8 cellular contexts compared by ENCODE assay signal in the genomic region with DNA sequence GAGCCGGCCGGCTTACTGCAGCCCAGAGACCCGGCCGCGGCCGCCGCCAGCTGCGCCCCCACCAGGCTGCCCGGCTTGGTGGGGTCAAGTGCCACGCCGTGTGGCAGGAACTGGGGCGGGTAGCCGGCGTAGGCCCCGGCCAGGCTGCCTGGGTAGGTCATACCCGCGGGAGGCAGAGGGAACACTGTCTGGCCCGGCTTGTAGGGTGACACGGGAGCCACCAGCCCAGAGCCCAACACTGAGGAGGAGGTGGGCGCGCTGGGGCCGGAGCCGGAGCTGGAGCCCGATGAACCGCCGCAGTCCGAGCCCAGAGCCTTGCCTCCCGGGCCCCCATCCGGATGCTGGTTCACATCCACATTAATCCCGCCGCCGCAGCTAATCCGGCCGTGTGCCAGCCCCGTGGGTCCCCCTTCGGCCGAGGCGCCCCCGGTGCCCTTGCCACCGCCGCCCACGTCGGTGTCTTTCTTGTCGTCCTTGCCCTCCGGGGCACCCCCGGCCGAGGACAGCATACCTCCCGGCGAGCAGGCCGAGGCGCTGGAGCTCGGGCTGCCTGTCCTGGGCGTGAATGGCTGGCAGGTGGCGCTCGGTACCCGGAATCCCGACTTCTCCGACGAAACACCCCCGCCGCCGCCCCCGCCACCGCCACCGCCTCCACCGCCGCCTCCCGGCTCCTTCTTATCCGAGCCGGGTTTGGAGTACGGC. TPM values are rescaled to one million over a fixed set of nuclear protein-coding genes. Genes with fewer than 3 reads are reported as not detected.
DNase-seq lines count a peak whose midpoint lies in the region; ATAC-seq, FAIRE-seq and TF ChIP-seq lines count a peak whose summit lies in the region.

No MANE protein-coding gene starts in this region.

- SMC1A ChIA-PET in GM12878 (lab: Charles Lee; ENCODE audit: uncharacterized antibody, unreplicated experiment) = interaction anchor here (0.6 to 4.3 kb wide), 8 partner anchors 88 to 1147 kb away, joined by 3 to 19 read pairs (median 6); no protein-coding TSS in a partner anchor

- in situ Hi-C loops in GM12878 (cut with MboI) = loop anchor here (25.0 kb wide), 2 partner anchors 638 to 1138 kb away; no protein-coding TSS in a partner anchor

- BruUV-seq in GM12878 (replicated peaks; lab: Mats Ljungman, UMichigan) = no TSS peak

- peak overlapping the region; percentile 82; the same call in 1 of the 2 replicates for H3K4me2 ChIP-seq in GM12878 (ENCODE audit: control insufficient read depth, insufficient read depth)

- peak overlapping the region; percentile 69 for H3K4me3 ChIP-seq in SJCRH30
- H3K4me3 ChIP-seq in GM12878 = no peak overlapping the region
- H3K4me3 ChIP-seq in psoas muscle = peak overlapping the region; percentile 90

- H2AFZ ChIP-seq in GM12878 (ENCODE audit: control insufficient read depth, low read depth, low read length) = no peak overlapping the region

- RAD21 ChIA-PET in GM12878 (lab: Charles Lee; ENCODE audit: unreplicated experiment) = interaction anchor here (0.5 to 3.9 kb wide), 13 partner anchors 9 to 1510 kb away, joined by 3 to 38 read pairs (median 4); no protein-coding TSS in a partner anchor

- peak; percentile 23 to 64 (median 51); a peak in 4 of 6 replicates for TF ChIP-seq CTCF in GM12878 (IDR thresholded peaks at IDR 0.05 in 2 of 3, conservative IDR thresholded peaks at IDR 0.05 in 1 of 3; ENCODE audit: control insufficient read depth in 2 of 3, extremely low read depth in 1 of 3, insufficient read depth in 1 of 3, low read depth in 3 of 3, low read length in 3 of 3)
- peak; percentile 60 for TF ChIP-seq CTCF in psoas muscle (IDR thresholded peaks at IDR 0.05)

- H4K20me1 ChIP-seq in GM12878 (ENCODE audit: control insufficient read depth, insufficient read depth) = no peaks in the 10 kb centered on the region

- POLR2A ChIA-PET in GM12878 (lab: Charles Lee) = interaction anchor here (0.6 kb wide), 1 partner anchor 1084 kb away, joined by 4 read pairs; no protein-coding TSS in a partner anchor

- no peak overlapping the region for H3K27ac ChIP-seq in SJCRH30
- H3K27ac ChIP-seq in GM12878 (ENCODE audit: control insufficient read depth, insufficient read depth) = no peak overlapping the region
- no peak overlapping the region for H3K27ac ChIP-seq in psoas muscle

- no peak for TF ChIP-seq POLR2A in GM12878 (IDR thresholded peaks at IDR 0.05; ENCODE audit: low read depth, low read length)

- CTCF ChIA-PET in GM12878 (lab: Yijun Ruan, JAX) = interaction anchor here (0.7 to 5.7 kb wide), 11 partner anchors 154 to 904 kb away, joined by 3 to 38 read pairs (median 5); no protein-coding TSS in a partner anchor

- no peak for FAIRE-seq in GM12878 (lab: Jason Lieb, UNC)

- 25% methylated on average over 35 of the region's 71 CpGs for WGBS in GM12878 (ENCODE audit: insufficient coverage, insufficient replicate concordance, low lambda C conversion rate, missing lambda C conversion rate)
- WGBS in psoas muscle, 3 donors = 14 to 22% (median 18%) methylated on average over 34 to 71 of the region's 71 CpGs

- TF ChIP-seq RAD21 in GM12878 (IDR thresholded peaks at IDR 0.05; ENCODE audit: insufficient read depth, low read depth, low read length) = no peak

- H3K9me3 ChIP-seq in SJCRH30 (replicated peaks) = no peaks in the 10 kb centered on the region
- no peaks in the 10 kb centered on the region; the same call in 2 of the 3 replicates for H3K9me3 ChIP-seq in GM12878 (replicated peaks; ENCODE audit: control insufficient read depth, insufficient read depth, low read length)
- H3K9me3 ChIP-seq in psoas muscle = no peaks in the 10 kb centered on the region

- H3K27me3 ChIP-seq in SJCRH30 (no peaks in the 10 kb centered on the region), GM12878 (replicated peaks in 1 of 2; ENCODE audit: control insufficient read depth in 2 of 2, insufficient read depth in 2 of 2, low read length in 1 of 2) (peaks cover 8 to 16% of the 10 kb centered on the region in 2 experiments), psoas muscle (ENCODE audit: insufficient read depth in 3 of 3, low read length in 2 of 3) (peaks cover 0 to 75% (median 5%) of the 10 kb centered on the region in 3 donors)

- H3K79me2 ChIP-seq in GM12878 (ENCODE audit: control insufficient read depth, insufficient read depth, low read length) = no peaks in the 10 kb centered on the region

- ATAC-seq in GM12878 (peak; percentile 37), psoas muscle (peak; percentile 38 to 55 (median 42))

- DNase-seq in DMS153 (lab: John Stamatoyannopoulos, UW) = peak; percentile 29
- peak; percentile 87 for DNase-seq in HK-2 (ENCODE audit: unreplicated experiment)
- peak; percentile 69 to 71 for DNase-seq in SJCRH30
- no peak for DNase-seq in GM12878 (ENCODE audit: low read depth, low spot score)
- peak in 46 of 51 donors; percentile 15 to 84 (median 61) for DNase-seq in hypothalamus (lab: John Stamatoyannopoulos, UW)
- DNase-seq in psoas muscle = peak; percentile 87 to 92
- no peak for DNase-seq in OCI-M1 (lab: John Stamatoyannopoulos, UW)
- DNase-seq in epidermal melanocyte (ENCODE audit: insufficient read length, low spot score) = no peak

- H3K36me3 ChIP-seq in SJCRH30 (peaks cover 10% of the 10 kb centered on the region), GM12878 (ENCODE audit: control insufficient read depth in 2 of 2, insufficient read depth in 2 of 2, low read length in 1 of 2) (no peaks in the 10 kb centered on the region), psoas muscle (ENCODE audit: insufficient read depth in 1 of 2, low read depth in 1 of 2) (no peaks in the 10 kb centered on the region)

- H3K4me1 ChIP-seq in SJCRH30 (peaks cover 3% of the 10 kb centered on the region; the same call in 1 of the 2 replicates), GM12878 (ENCODE audit: control insufficient read depth, insufficient read depth, low read length) (no peaks in the 10 kb centered on the region; the same call in 1 of the 2 replicates), psoas muscle (peaks cover 11% of the 10 kb centered on the region)

- no peak overlapping the region for H3K9ac ChIP-seq in GM12878 (ENCODE audit: control insufficient read depth, insufficient read depth, low read length)

- intact Hi-C loops in GM12878 (cut with micrococcal nuclease; ENCODE audit: unreplicated experiment) (loop anchor here (2.0 to 10.0 kb wide), 7 partner anchors 143 to 905 kb away; no protein-coding TSS in a partner anchor), psoas muscle (cut with DNase I) (loop anchor here (2.0 to 10.0 kb wide), 12 partner anchors 102 to 1148 kb away; no protein-coding TSS in a partner anchor)

- no peak for TF ChIP-seq EP300 in GM12878 (IDR thresholded peaks at IDR 0.05; ENCODE audit: borderline replicate concordance in 1 of 2, control insufficient read depth in 1 of 2, low read depth in 2 of 2, low read length in 2 of 2)

RNA-seq across cellular contexts. Expression of a gene that starts 2.0 kb away (rescaled TPM):
- 1.8 and 1.9 TPM in 2 replicates for total RNA-seq in SJCRH30 (2014; rRNA removed; shearing (Covaris generic))
- not detected in 2 replicates for total RNA-seq in GM12878 (2013; cell fraction: nucleolus; rRNA removed)
- total RNA-seq in GM12878 (2014; rRNA removed) (0.11 TPM in 1 of 2 replicates, not detected in the other), GM12878 (2014; rRNA removed; fragmentation: Illumina TruSeq; extraction: Trizol) (0.09 TPM in 1 of 2 replicates, not detected in the other), GM12878 (2021) (0.85 and 1.1 TPM in 2 replicates), psoas muscle (1 to 10 TPM; 2.3 to 5.7 (median 4.7) TPM)
- not detected for polyA plus RNA-seq in GM12878 (2011; ENCODE audit: low read depth)
- polyA plus RNA-seq in GM12878 (2011; rRNA removed) (0.04 and 0.10 TPM in 2 replicates), GM12878 (2014; fragmentation: Illumina TruSeq; extraction: Trizol) (0.07 TPM in 1 of 2 replicates, not detected in the other), GM12878 (2014; fragmentation: Nextera tagmentation; extraction: Ambion mirVana) (under 1 TPM; 0.05 to 0.11 TPM), GM12878 (2014; rRNA removed) (0.27 and 0.42 TPM in 2 replicates), GM12878 (2016; fragmentation: Nextera tagmentation; extraction: Ambion mirVana) (under 1 TPM; 0.17 to 0.26 TPM), psoas muscle (1 to 10 TPM; 1.1 to 2.0 (median 1.7) TPM)
- 0.09 and 0.17 TPM in 2 replicates for polyA plus RNA-seq in GM12878 (2011; cell fraction: cytosol; rRNA removed)
- 0.30 and 0.50 TPM in 2 replicates for polyA plus RNA-seq in GM12878 (2011; cell fraction: nucleus; rRNA removed)
- polyA plus RNA-seq in GM12878 (2012) = 0.24 and 0.32 TPM in 2 replicates
- 0.05 TPM in 1 of 2 replicates, not detected in the other for polyA minus RNA-seq in GM12878 (2011; rRNA and poly(A)+ RNA removed)
- polyA minus RNA-seq in GM12878 (2011; cell fraction: cytosol; rRNA and poly(A)+ RNA removed) = not detected in 2 replicates
- polyA minus RNA-seq in GM12878 (2011; cell fraction: nucleus; rRNA and poly(A)+ RNA removed) = 0.36 and 0.48 TPM in 2 replicates

RNA-seq across cellular contexts. Expression of a gene that starts 31.8 kb away (rescaled TPM):
- 0.24 TPM in 1 of 2 replicates, not detected in the other for total RNA-seq in SJCRH30 (2014; rRNA removed; shearing (Covaris generic))
- not detected in 2 replicates for total RNA-seq in GM12878 (2013; cell fraction: nucleolus; rRNA removed)
- total RNA-seq in GM12878 (2014; rRNA removed) (1.3 TPM in 1 of 2 replicates, not detected in the other), GM12878 (2014; rRNA removed; fragmentation: Illumina TruSeq; extraction: Trizol) (0.45 and 0.83 TPM in 2 replicates), GM12878 (2021) (not detected in 2 replicates), psoas muscle (1 to 10 TPM; 2.4 to 5.7 (median 2.6) TPM)
- not detected for polyA plus RNA-seq in GM12878 (2011; ENCODE audit: low read depth)
- polyA plus RNA-seq in GM12878 (2011; rRNA removed) (0.54 TPM in 1 of 2 replicates, not detected in the other), GM12878 (2014; fragmentation: Illumina TruSeq; extraction: Trizol) (0.26 and 0.87 TPM in 2 replicates), GM12878 (2014; fragmentation: Nextera tagmentation; extraction: Ambion mirVana) (under 1 TPM in 1 of 2 experiments, not detected in 1; 0.07 TPM), GM12878 (2014; rRNA removed) (0.13 and 0.22 TPM in 2 replicates), GM12878 (2016; fragmentation: Nextera tagmentation; extraction: Ambion mirVana) (under 1 TPM in 1 of 2 experiments, not detected in 1; 0.32 TPM), psoas muscle (1 to 10 TPM; 1.0 to 2.9 (median 1.5) TPM)
- polyA plus RNA-seq in GM12878 (2011; cell fraction: cytosol; rRNA removed) = 0.07 and 0.10 TPM in 2 replicates
- polyA plus RNA-seq in GM12878 (2011; cell fraction: nucleus; rRNA removed) = not detected in 2 replicates
- polyA plus RNA-seq in GM12878 (2012) = 0.31 and 1.7 TPM in 2 replicates
- 0.15 and 0.22 TPM in 2 replicates for polyA minus RNA-seq in GM12878 (2011; rRNA and poly(A)+ RNA removed)
- polyA minus RNA-seq in GM12878 (2011; cell fraction: cytosol; rRNA and poly(A)+ RNA removed) = not detected in 2 replicates
- 0.48 TPM in 2 replicates for polyA minus RNA-seq in GM12878 (2011; cell fraction: nucleus; rRNA and poly(A)+ RNA removed)

Comparison
In these comparisons a context has a peak if more than half of its experiments do, and no peak if none do; other contexts are left out.
1. DNase-seq: peak in DMS153 (single experiment), HK-2 (single experiment), SJCRH30 (2 of 2), hypothalamus (46 of 51) and psoas muscle (2 of 2); none in GM12878 (single experiment), OCI-M1 (single experiment) and epidermal melanocyte (single experiment).